ENCODE assay signal across 22 cellular contexts in genomic region chr3:71125729-71126128, GRCh38.
DNase-seq lines count a peak whose midpoint lies in the region; ATAC-seq, FAIRE-seq and TF ChIP-seq lines count a peak whose summit lies in the region.
"Had no signal": no experiment of that assay in that cellular context is flagged by ENCODE, and none has a peak within 500 bp of the region (broad histone marks: within the 10 kb centered on the region; RNA-seq: fewer than 3 reads in every experiment).

No MANE protein-coding gene starts in this region.

- no peaks in the 10 kb centered on the region for H3K9me3 Mint-ChIP-seq in activated CD4-positive, alpha-beta T cell treated with anti-CD3 and anti-CD28 coated beads for 36 hours (ENCODE audit: low read depth)

- peak overlapping the region; percentile 89 for H3K27ac Mint-ChIP-seq in activated CD4-positive, alpha-beta T cell treated with anti-CD3 and anti-CD28 coated beads for 36 hours

- H3K27me3 Mint-ChIP-seq in activated CD4-positive, alpha-beta T cell treated with anti-CD3 and anti-CD28 coated beads for 36 hours: no peaks in the 10 kb centered on the region

- TF ChIP-seq POLR2A in GM12878 (IDR thresholded peaks at IDR 0.05; ENCODE audit: low read depth, low read length): no peak

- H3K4me1 Mint-ChIP-seq in activated CD4-positive, alpha-beta T cell treated with anti-CD3 and anti-CD28 coated beads for 36 hours: peaks cover 70% of the 10 kb centered on the region

- H3K9me3 ChIP-seq in Karpas-422 (ENCODE audit: low read length) (no peaks in the 10 kb centered on the region), GM12878 (replicated peaks; ENCODE audit: control insufficient read depth, insufficient read depth, low read length) (no peaks in the 10 kb centered on the region; the same call in 2 of the 3 replicates)
- H3K9me3 ChIP-seq: SJCRH30 had no signal

- in situ Hi-C loops in GM12878 (cut with MboI): no loop called here

- FAIRE-seq in GM12878 (lab: Jason Lieb, UNC): peak; percentile 64
- FAIRE-seq: bronchial epithelial cell, GM19239 had no signal

- H3K36me3 Mint-ChIP-seq in activated CD4-positive, alpha-beta T cell treated with anti-CD3 and anti-CD28 coated beads for 36 hours (ENCODE audit: low read depth): peaks cover 35% of the 10 kb centered on the region

- H3K27me3 ChIP-seq in Karpas-422 (ENCODE audit: low read length): no peaks in the 10 kb centered on the region
- H3K27me3 ChIP-seq in GM12878 (replicated peaks in 1 of 2; ENCODE audit: control insufficient read depth in 2 of 2, insufficient read depth in 2 of 2, low read length in 1 of 2): peaks cover 6 to 12% of the 10 kb centered on the region in 2 experiments; a peak in 2 of 4 replicates
- H3K27me3 ChIP-seq in rectal smooth muscle tissue (ENCODE audit: control insufficient read depth, insufficient read depth, low read length): no peaks in the 10 kb centered on the region
- H3K27me3 ChIP-seq: SJCRH30 had no signal

- H3K4me1 ChIP-seq in Karpas-422 (ENCODE audit: low read length) (peaks cover 73% of the 10 kb centered on the region), GM12878 (ENCODE audit: control insufficient read depth, insufficient read depth, low read length) (peaks cover 2% of the 10 kb centered on the region), rectal smooth muscle tissue (ENCODE audit: control insufficient read depth, insufficient read depth, low read length) (peaks cover 15% of the 10 kb centered on the region)

- H3K36me3 ChIP-seq in Karpas-422 (ENCODE audit: insufficient read depth, low read length) (0 out of 2 replicates have a peak, but pooled peaks cover 3% of the 10 kb centered on the region), GM12878 (ENCODE audit: control insufficient read depth in 2 of 2, insufficient read depth in 2 of 2, low read length in 1 of 2) (no peaks in the 10 kb centered on the region), rectal smooth muscle tissue (ENCODE audit: control insufficient read depth, insufficient read depth, low read length) (no peaks in the 10 kb centered on the region)
- H3K36me3 ChIP-seq: SJCRH30 had no signal

- no peak overlapping the region for H3K4me3 ChIP-seq in Karpas-422 (ENCODE audit: low read length)
- no peak overlapping the region for H3K4me3 ChIP-seq in GM12878
- H3K4me3 ChIP-seq in rectal smooth muscle tissue (ENCODE audit: low read length): no peak overlapping the region
- H3K4me3 ChIP-seq: SJCRH30, skin epidermis had no signal

- peak; percentile 35 for ATAC-seq in activated CD4-positive, alpha-beta T cell treated with anti-CD3 and anti-CD28 coated beads for 36 hours
- ATAC-seq in GM12878 (no peak), GM18868 (IDR thresholded peaks at IDR 0.05; ENCODE audit: unreplicated experiment) (no peak)

- BruUV-seq in GM12878 (replicated peaks; lab: Mats Ljungman, UMichigan): no TSS peak

- H2AFZ ChIP-seq in Karpas-422 (ENCODE audit: low read length) (no peak overlapping the region), GM12878 (ENCODE audit: control insufficient read depth, low read depth, low read length) (no peak overlapping the region)

- intact Hi-C loops in activated CD4-positive, alpha-beta T cell treated with anti-CD3 and anti-CD28 coated beads for 36 hours (cut with DNase I, micrococcal nuclease): loop anchor here (1.0 to 5.0 kb wide), 6 partner anchors 63 to 367 kb away; no protein-coding TSS in a partner anchor
- intact Hi-C loops in GM12878 (cut with micrococcal nuclease; ENCODE audit: unreplicated experiment): no loop called here

- WGBS in GM12878 (ENCODE audit: insufficient coverage, insufficient replicate concordance, low lambda C conversion rate, missing lambda C conversion rate): 80% methylated on average over 1 of the region's 1 CpG

- H3K9me2 ChIP-seq in Karpas-422 (replicated peaks; ENCODE audit: insufficient read depth, low read length): no peaks in the 10 kb centered on the region

- TF ChIP-seq RAD21 in GM12878 (IDR thresholded peaks at IDR 0.05; ENCODE audit: insufficient read depth, low read depth, low read length): no peak

- H4K20me1 ChIP-seq in Karpas-422 (ENCODE audit: insufficient read depth, low read depth, low read length): no peaks in the 10 kb centered on the region
- H4K20me1 ChIP-seq in GM12878 (ENCODE audit: control insufficient read depth, insufficient read depth): no peaks in the 10 kb centered on the region

- H3K79me2 ChIP-seq in Karpas-422 (ENCODE audit: low read length) (peaks cover 95% of the 10 kb centered on the region), GM12878 (ENCODE audit: control insufficient read depth, insufficient read depth, low read length) (no peaks in the 10 kb centered on the region)

- peak overlapping the region; percentile 50 for H3K4me3 Mint-ChIP-seq in activated CD4-positive, alpha-beta T cell treated with anti-CD3 and anti-CD28 coated beads for 36 hours

- no peak for TF ChIP-seq EP300 in GM12878 (IDR thresholded peaks at IDR 0.05; ENCODE audit: borderline replicate concordance in 1 of 2, control insufficient read depth in 1 of 2, low read depth in 2 of 2, low read length in 2 of 2)

- SMC1A ChIA-PET in GM12878 (lab: Charles Lee; ENCODE audit: uncharacterized antibody, unreplicated experiment): no interaction called here

- CTCF ChIA-PET in activated CD4-positive, alpha-beta T cell treated with anti-CD3 and anti-CD28 coated beads for 36 hours (lab: Charles Lee): interaction anchor here (0.6 to 0.7 kb wide), 2 partner anchors 10 to 34 kb away, joined by 3 read pairs; no protein-coding TSS in a partner anchor
- CTCF ChIA-PET in GM12878 (lab: Yijun Ruan, JAX): no interaction called here

- RAD21 ChIA-PET in GM12878 (lab: Charles Lee; ENCODE audit: unreplicated experiment): no interaction called here

- TF ChIP-seq CTCF in GM12878 (IDR thresholded peaks at IDR 0.05 in 2 of 3, conservative IDR thresholded peaks at IDR 0.05 in 1 of 3; ENCODE audit: control insufficient read depth in 2 of 3, extremely low read depth in 1 of 3, insufficient read depth in 1 of 3, low read depth in 3 of 3, low read length in 3 of 3): no peak

- H3K4me2 ChIP-seq in Karpas-422 (ENCODE audit: low read depth, low read length, poor library complexity, severe bottlenecking) (no peak overlapping the region), GM12878 (ENCODE audit: control insufficient read depth, insufficient read depth) (no peak overlapping the region)

- no peak overlapping the region for H3K27ac ChIP-seq in Karpas-422 (ENCODE audit: low read length)
- H3K27ac ChIP-seq in GM12878 (ENCODE audit: control insufficient read depth, insufficient read depth): no peak overlapping the region
- H3K27ac ChIP-seq in rectal smooth muscle tissue (ENCODE audit: low read depth, low read length): peak overlapping the region; percentile 42
- H3K27ac ChIP-seq: C4-2B, SJCRH30, skin epidermis had no signal

- H3K9ac ChIP-seq in Karpas-422 (ENCODE audit: low read length) (no peak overlapping the region), GM12878 (ENCODE audit: control insufficient read depth, insufficient read depth, low read length) (no peak overlapping the region), rectal smooth muscle tissue (ENCODE audit: low read length) (no peak overlapping the region)

- DNase-seq in activated CD4-positive, alpha-beta T cell treated with anti-CD3 and anti-CD28 coated beads for 36 hours: no peak
- no peak for DNase-seq in activated CD4-positive, alpha-beta T cell treated with anti-CD3 and anti-CD28 coated beads for 1 hour
- DNase-seq in Karpas-422 (peak; percentile 44), GM12878 (ENCODE audit: low read depth, low spot score) (no peak), T1000 (lab: John Stamatoyannopoulos, UW) (no peak)
- no peak for DNase-seq in activated effector memory CD4-positive, alpha-beta T cell treated with Interleukin-2 at 50 U/mL for 16 hours
- DNase-seq: 8988T; activated effector memory CD4-positive, alpha-beta T cell treated with anti-CD3 and anti-CD28 coated beads, Interleukin-2, amount 50 U/mL, for 16 hours; HCEC 1CT; NCI-H1092; NCI-H2107; NCI-H526 treated with DMSO at 0.1 percent for 48 hours; posterior cingulate gyrus; SJCRH30; stimulated activated CD4-positive, alpha-beta T cell treated with anti-CD3 and anti-CD28 coated beads, Interleukin-4, amount 100 ng/mL, for 4 hours; T-helper 9 cell had no signal

- POLR2A ChIA-PET in activated CD4-positive, alpha-beta T cell treated with anti-CD3 and anti-CD28 coated beads for 36 hours (lab: Charles Lee): no interaction called here
- POLR2A ChIA-PET in GM12878 (lab: Charles Lee): no interaction called here

TF ChIP-seq in GM12878, 131 proteins besides CTCF, POLR2A, EP300 and RAD21:
- TF ChIP-seq ATF7 (IDR thresholded peaks at IDR 0.05; ENCODE audit: low read depth) (no peak), SMARCA5 (IDR thresholded peaks at IDR 0.05) (peak; percentile 27; the same call in 1 of the 2 replicates), SPI1 (IDR thresholded peaks at IDR 0.05; ENCODE audit: borderline replicate concordance, insufficient read depth, low read depth, low read length) (peak; percentile 14; the same call in 1 of the 2 replicates)
